Comparison of ENCODE assay signal across 1 cellular context in the genomic region with DNA sequence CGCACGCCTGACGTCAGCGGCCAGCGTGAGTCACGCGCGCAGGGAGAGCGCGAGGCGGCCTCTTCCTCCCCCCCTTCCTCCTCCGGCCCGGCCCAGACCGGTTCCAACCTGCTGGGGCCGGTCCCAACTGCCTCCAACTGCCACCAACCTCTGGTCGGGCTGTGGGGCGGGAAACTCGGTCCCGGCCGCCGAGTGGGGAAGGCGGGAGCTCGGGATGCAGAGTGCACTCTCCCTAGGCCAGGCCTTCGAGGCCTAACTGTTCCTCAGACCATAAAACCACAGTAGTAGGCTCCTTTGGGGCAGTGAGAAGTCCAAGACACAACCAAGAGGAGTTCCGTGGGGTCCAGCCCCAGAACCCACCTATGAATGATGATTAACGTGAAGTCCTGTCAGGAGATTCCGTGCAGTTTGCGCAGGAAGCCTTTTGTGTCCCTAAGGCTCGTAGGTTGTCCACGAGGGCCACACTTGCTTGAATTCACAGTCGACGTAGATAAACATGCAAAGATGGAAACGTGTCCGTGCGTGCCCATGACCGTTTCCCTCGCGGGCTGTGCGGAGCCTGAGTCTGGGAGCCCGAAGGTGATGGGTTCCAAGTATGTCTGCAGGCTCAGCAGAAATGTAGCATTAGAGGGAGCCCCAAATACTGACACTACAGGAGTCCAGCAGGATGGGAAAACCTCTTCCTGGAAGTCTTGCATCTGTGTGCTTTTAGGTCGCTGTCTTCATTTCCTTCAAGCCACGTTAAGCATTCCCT.
TF ChIP-seq lines count a peak whose summit lies in the region.

No MANE protein-coding gene starts in this region.

TF ChIP-seq in Ishikawa, 13 proteins besides CTCF, POLR2A, EP300 and RAD21 (continued from another document):
- TF ChIP-seq FOXM1 (IDR thresholded peaks at IDR 0.05; ENCODE audit: borderline replicate concordance, low read depth) (peak; percentile 64; the same call in 1 of the 2 replicates), NFIC (IDR thresholded peaks at IDR 0.05) (peak; percentile 51)
